20 cellular contexts compared by ENCODE assay signal in the genomic region with DNA sequence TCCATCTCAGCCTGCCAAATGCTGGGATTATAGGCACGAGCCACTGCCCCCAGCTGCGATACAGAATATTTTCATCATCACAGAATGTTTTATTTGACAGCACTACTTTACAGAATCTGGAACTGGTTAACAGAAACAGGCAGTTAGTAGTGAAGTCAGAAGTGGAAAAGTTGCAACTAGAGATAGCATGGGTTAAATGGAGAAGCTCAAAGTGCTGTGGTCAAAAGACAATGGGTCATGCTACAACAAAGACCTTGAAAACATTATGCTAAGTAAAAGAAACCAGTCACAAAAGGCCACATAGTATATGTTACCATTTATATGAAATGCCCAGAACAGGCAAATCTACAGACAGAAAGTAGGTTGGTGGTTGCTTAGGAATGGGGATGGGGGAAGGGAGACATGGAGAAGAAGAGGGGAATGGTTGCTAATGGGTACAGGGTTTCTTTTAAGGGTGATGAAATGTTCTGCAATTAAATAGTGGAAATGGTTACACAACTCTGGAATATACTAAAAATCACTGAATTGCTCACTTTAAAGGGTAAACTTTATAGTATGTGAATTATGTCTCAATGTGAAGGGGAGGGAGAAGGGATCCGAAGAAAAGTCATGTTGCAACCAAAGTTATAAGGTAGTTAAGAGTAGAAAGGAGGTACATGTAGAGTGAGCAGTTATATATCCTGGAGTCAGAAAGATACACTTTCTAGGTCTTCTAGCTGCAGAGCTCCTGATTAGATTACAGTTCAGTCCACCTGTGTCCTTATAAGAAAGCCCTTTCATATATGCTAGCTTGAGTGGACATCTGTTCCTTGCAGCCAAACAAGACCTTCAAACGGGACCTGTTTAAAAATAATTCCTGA. TPM values are rescaled to one million over a fixed set of nuclear protein-coding genes. Genes with fewer than 3 reads are reported as not detected.
DNase-seq lines count a peak whose midpoint lies in the region; ATAC-seq and TF ChIP-seq lines count a peak whose summit lies in the region.
"Had no signal": no experiment of that assay in that cellular context is flagged by ENCODE, and none has a peak within 500 bp of the region (broad histone marks: within the 10 kb centered on the region; RNA-seq: fewer than 3 reads in every experiment).

No MANE protein-coding gene starts in this region.

- no peaks in the 10 kb centered on the region for H3K9me2 ChIP-seq in HCT116 (ENCODE audit: insufficient read depth)

- H2BK15ac ChIP-seq in mesenchymal stem cell (ENCODE audit: low read depth, poor library complexity, severe bottlenecking) = no peak overlapping the region

- intact Hi-C loops in HCT116 (cut with micrococcal nuclease) = no loop called here

- WGBS in mesenchymal stem cell = 83% methylated on average over 3 of the region's 4 CpGs

- H3K4me2 ChIP-seq in HCT116 (ENCODE audit: low read length) (no peak overlapping the region), mesenchymal stem cell (ENCODE audit: low read length, poor library complexity, severe bottlenecking) (no peak overlapping the region)

- H4K8ac ChIP-seq in mesenchymal stem cell (ENCODE audit: low read length) = no peak overlapping the region

- TF ChIP-seq POLR2A in HCT116 (IDR thresholded peaks at IDR 0.05; ENCODE audit: borderline replicate concordance, extremely low read depth, insufficient read depth, insufficient read length) = no peak

- H3K36me3 ChIP-seq in HCT116 (ENCODE audit: control insufficient read depth in 1 of 2, insufficient read depth in 2 of 2, low read length in 2 of 2) (peaks cover 3 to 4% of the 10 kb centered on the region in 2 experiments; a peak in 2 of 4 replicates), mesenchymal stem cell (ENCODE audit: control insufficient read depth in 1 of 2, insufficient read depth in 2 of 2, low read depth in 1 of 2, low read length in 2 of 2) (peaks cover 8 to 63% of the 10 kb centered on the region in 2 experiments)
- H3K36me3 ChIP-seq: BE2C, suprapubic skin had no signal

- H3K27me3 ChIP-seq in AG04450 (ENCODE audit: control insufficient read depth, insufficient read depth, low read length) (no peaks in the 10 kb centered on the region), HCT116 (ENCODE audit: insufficient read depth, low read length) (no peaks in the 10 kb centered on the region), mesenchymal stem cell (ENCODE audit: control insufficient read depth in 1 of 2, insufficient read depth in 1 of 2, low read length in 2 of 2) (no peaks in the 10 kb centered on the region)
- H3K27me3 ChIP-seq: BE2C, suprapubic skin had no signal

- RAD21 ChIA-PET in HCT116 (lab: Charles Lee; ENCODE audit: low non-redundant PET in 1 of 2, low total read pairs in 2 of 2, uncharacterized antibody in 2 of 2, unreplicated experiment in 2 of 2) = no interaction called here

- ATAC-seq in HCT116 (no peak), HG03039 (IDR thresholded peaks at IDR 0.05; ENCODE audit: unreplicated experiment) (no peak), HG03108 (IDR thresholded peaks at IDR 0.05; ENCODE audit: unreplicated experiment) (no peak)
- ATAC-seq: activated CD8-positive, alpha-beta T cell treated with anti-CD3 and anti-CD28 coated beads, Interleukin-2, amount 10 ng/mL, durations not matched to agents 7 days and 5 days; activated naive CD8-positive, alpha-beta T cell treated with anti-CD3 and anti-CD28 coated beads, Interleukin-2, amount 50 U/mL, for 24 hours; right cardiac atrium; T-cell had no signal

- no peak overlapping the region for H3K4ac ChIP-seq in mesenchymal stem cell (ENCODE audit: low read depth in 1 of 2, low read length in 2 of 2)

- no peak for TF ChIP-seq RAD21 in HCT116 (IDR thresholded peaks at IDR 0.05; ENCODE audit: low read depth)

- no peaks in the 10 kb centered on the region for H3K9me3 ChIP-seq in AG04450 (ENCODE audit: control insufficient read depth, insufficient read depth, low read length)
- no peaks in the 10 kb centered on the region for H3K9me3 ChIP-seq in HCT116 (ENCODE audit: control insufficient read depth in 1 of 2, insufficient read depth in 1 of 2, low read depth in 1 of 2, low read length in 2 of 2)
- no peaks in the 10 kb centered on the region for H3K9me3 ChIP-seq in mesenchymal stem cell (ENCODE audit: control insufficient read depth, low read length)
- H3K9me3 ChIP-seq: BE2C, suprapubic skin had no signal

- TF ChIP-seq CTCF in AG04450 (IDR thresholded peaks at IDR 0.05; ENCODE audit: low read depth, low read length) (no peak), HCT116 (IDR thresholded peaks at IDR 0.05 in 2 of 3, conservative IDR thresholded peaks at IDR 0.05 in 1 of 3; ENCODE audit: borderline replicate concordance in 1 of 3, insufficient read depth in 1 of 3, low read depth in 2 of 3, low read length in 2 of 3) (no peak), cardiac fibroblast (IDR thresholded peaks at IDR 0.05; ENCODE audit: low read depth, low read length) (no peak)

- H4K20me1 ChIP-seq in HCT116 (ENCODE audit: insufficient read depth) = peaks cover 19% of the 10 kb centered on the region; the same call in 1 of the 2 replicates

- H3K27ac ChIP-seq in AG04450 (ENCODE audit: low read depth, low read length) (peak overlapping the region; percentile 47), HCT116 (ENCODE audit: low read depth, low read length) (no peak overlapping the region), mesenchymal stem cell (ENCODE audit: low read length, poor library complexity, severe bottlenecking) (no peak overlapping the region)
- H3K27ac ChIP-seq: suprapubic skin had no signal

- POLR2A ChIA-PET in AG04450 (lab: Yijun Ruan, JAX) (interaction anchor here (0.7 kb wide), 1 partner anchor 11 kb away, joined by 3 read pairs; no protein-coding TSS in a partner anchor), HCT116 (lab: Charles Lee) (no interaction called here)

- no peak overlapping the region for H2BK5ac ChIP-seq in mesenchymal stem cell (ENCODE audit: low read depth, low read length, poor library complexity, severe bottlenecking)

- no peak overlapping the region for H2AK5ac ChIP-seq in mesenchymal stem cell (ENCODE audit: low read length, severe bottlenecking)

- H2AFZ ChIP-seq in HCT116 (ENCODE audit: low read depth, low read length, poor library complexity, severe bottlenecking) (no peak overlapping the region), mesenchymal stem cell (ENCODE audit: low read depth, low read length) (no peak overlapping the region)

- CTCF ChIA-PET in AG04450 (lab: Charles Lee) = interaction anchor here (1.5 kb wide), 2 partner anchors 56 to 121 kb away, joined by 3 read pairs; no protein-coding TSS in a partner anchor
- CTCF ChIA-PET in HCT116 (lab: Charles Lee) = no interaction called here

- H3K18ac ChIP-seq in mesenchymal stem cell (ENCODE audit: low read depth in 1 of 2, low read length in 2 of 2) = no peak overlapping the region

- no peak overlapping the region for H3K23ac ChIP-seq in mesenchymal stem cell (ENCODE audit: low read length in 2 of 2)

- no peak overlapping the region for H4K91ac ChIP-seq in mesenchymal stem cell (ENCODE audit: low read length)

- no TSS peak for BruUV-seq in HCT116 (replicated peaks; lab: Mats Ljungman, UMichigan)

- no peak overlapping the region for H2BK120ac ChIP-seq in mesenchymal stem cell (ENCODE audit: low read depth, low read length)

- H3K4me1 ChIP-seq in HCT116 (ENCODE audit: control insufficient read depth in 1 of 2, insufficient read depth in 2 of 2, low read length in 2 of 2) (no peaks in the 10 kb centered on the region), mesenchymal stem cell (ENCODE audit: control insufficient read depth, insufficient read depth, low read depth, low read length) (peaks cover 3% of the 10 kb centered on the region)

- peak; percentile 18 for DNase-seq in AG04450 (ENCODE audit: low read depth, low spot score)
- DNase-seq in HCT116 (ENCODE audit: low read depth, low spot score) = no peak
- DNase-seq in cardiac fibroblast (ENCODE audit: low read depth in 2 of 2) = peak; percentile 60 to 67
- DNase-seq in mesenchymal stem cell = peak; percentile 79
- DNase-seq in cerebellar nuclear complex (lab: John Stamatoyannopoulos, UW) = no peak
- no peak for DNase-seq in AML-193 (lab: John Stamatoyannopoulos, UW)
- DNase-seq: activated CD8-positive, alpha-beta T cell treated with anti-CD3 and anti-CD28 coated beads, Interleukin-2, amount 10 ng/mL, durations not matched to agents 7 days and 5 days; activated naive CD8-positive, alpha-beta T cell treated with anti-CD3 and anti-CD28 coated beads, Interleukin-2, amount 50 U/mL, for 24 hours; BE2C; caudate nucleus; endodermal cell; glutamatergic neuron; islet precursor cell; NCI-H1092; right cardiac atrium; stimulated activated CD4-positive, alpha-beta T cell treated with anti-CD3 and anti-CD28 coated beads, Interleukin-1b, Interleukin-23, amount 100 ng/mL, for 48 hours; T-cell had no signal

- H3K4me3 ChIP-seq in AG04450 (ENCODE audit: low read depth, low read length) (no peak overlapping the region), HCT116 (replicated peaks in 1 of 2; ENCODE audit: low read depth in 1 of 2, low read length in 2 of 2) (no peak overlapping the region), cardiac fibroblast (replicated peaks in 1 of 2; ENCODE audit: low read depth in 2 of 2, low read length in 2 of 2) (no peak overlapping the region), mesenchymal stem cell (ENCODE audit: insufficient read depth in 1 of 2, low read depth in 1 of 2, low read length in 2 of 2) (no peak overlapping the region)
- H3K4me3 ChIP-seq: suprapubic skin had no signal

- peaks cover 11% of the 10 kb centered on the region for H3K79me1 ChIP-seq in mesenchymal stem cell (replicated peaks; ENCODE audit: low read length, poor library complexity, severe bottlenecking)

- H2BK12ac ChIP-seq in mesenchymal stem cell (ENCODE audit: low read length in 2 of 2) = no peak overlapping the region

- no peak overlapping the region for H3K9ac ChIP-seq in HCT116 (ENCODE audit: low read length)
- H3K9ac ChIP-seq in mesenchymal stem cell (ENCODE audit: low read length) = peak overlapping the region; percentile 33

- H3K14ac ChIP-seq in mesenchymal stem cell (ENCODE audit: low read length in 2 of 2) = no peak overlapping the region

- peaks cover 96% of the 10 kb centered on the region for H3K79me2 ChIP-seq in HCT116 (ENCODE audit: insufficient read depth, low read length)

TF ChIP-seq in HCT116, 20 proteins besides CTCF, POLR2A, EP300 and RAD21 (continues in another document):
- TF ChIP-seq CEBPB (IDR thresholded peaks at IDR 0.05; ENCODE audit: low read depth) (peak; percentile 39; the same call in 1 of the 2 replicates), ELF1 (IDR thresholded peaks at IDR 0.05; ENCODE audit: borderline replicate concordance, low read depth) (no peak), FOSL1 (IDR thresholded peaks at IDR 0.05; ENCODE audit: low read depth) (no peak)

RNA-seq across cellular contexts. Expression of a gene that starts 46.3 kb away (rescaled TPM):
- polyA plus RNA-seq in AG04450 (2011; rRNA removed) = 0.09 TPM in 1 of 2 replicates, not detected in the other
- 0.46 TPM in 1 of 2 replicates, not detected in the other for polyA minus RNA-seq in AG04450 (2011; rRNA and poly(A)+ RNA removed)
- total RNA-seq in HCT116 (2021; ENCODE audit: unreplicated experiment) = 0.57 TPM
- 0.17 and 0.41 TPM in 2 replicates for polyA plus RNA-seq in HCT116 (2012)
- 0.32 TPM for polyA plus RNA-seq in mesenchymal stem cell (2013, experiment 1 of 2)
- polyA plus RNA-seq in mesenchymal stem cell (2013, experiment 2 of 2) = 0.16 TPM

RNA-seq across cellular contexts. Expression of a gene that starts 57.7 kb away (rescaled TPM):
- polyA plus RNA-seq in AG04450 (2011; rRNA removed) = 87.2 and 87.5 TPM in 2 replicates
- 135 and 147 TPM in 2 replicates for polyA minus RNA-seq in AG04450 (2011; rRNA and poly(A)+ RNA removed)
- total RNA-seq in HCT116 (2021; ENCODE audit: unreplicated experiment) = 133 TPM
- polyA plus RNA-seq in HCT116 (2012) = 42.0 and 44.7 TPM in 2 replicates
- 44.3 TPM for polyA plus RNA-seq in mesenchymal stem cell (2013, experiment 1 of 2)
- 44.0 TPM for polyA plus RNA-seq in mesenchymal stem cell (2013, experiment 2 of 2)

Comparison
In these comparisons a context has a peak if more than half of its experiments do, and no peak if none do; other contexts are left out.
1. DNase-seq: peak in AG04450 (single experiment), cardiac fibroblast (2 of 2) and mesenchymal stem cell (single experiment); none in HCT116 (single experiment), cerebellar nuclear complex (0 of 2) and AML-193 (0 of 2).